In the genomic region with DNA sequence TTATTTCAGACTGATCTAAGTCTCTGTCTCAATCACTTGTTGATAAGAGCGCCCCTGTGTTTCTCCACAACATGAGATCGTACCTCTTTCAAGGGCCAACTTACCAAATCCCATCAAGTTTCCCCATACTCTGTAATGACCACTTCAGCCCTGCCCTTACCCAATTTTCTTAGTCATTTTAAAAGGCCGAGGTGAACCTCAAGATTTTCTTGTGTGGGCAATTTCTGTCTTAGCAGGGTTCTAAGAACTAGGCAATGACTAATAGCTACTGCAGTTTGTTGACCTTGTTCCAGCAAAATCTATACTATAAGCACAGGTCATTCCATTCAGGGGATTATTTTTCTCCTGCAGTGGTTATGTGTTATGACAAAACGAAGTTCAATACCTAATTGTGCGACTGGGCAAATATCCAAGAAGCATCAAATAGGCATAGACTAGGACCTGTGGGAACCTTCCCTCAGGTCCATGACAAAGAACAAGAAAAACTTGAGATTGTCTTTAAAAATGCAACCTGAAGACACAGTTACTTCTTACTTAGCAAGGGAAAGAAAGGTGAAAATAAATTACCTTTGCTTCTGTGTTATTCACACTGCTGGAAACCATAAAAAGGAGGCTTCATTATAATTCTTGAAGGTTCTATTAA, we compare ENCODE assay signal across 11 cellular contexts. TPM values are rescaled to one million over a fixed set of nuclear protein-coding genes. Genes with fewer than 3 reads are reported as not detected.
A peak's percentile ranks its signal among the peaks of the same experiment; 100 is the strongest.
DNase-seq lines count a peak whose midpoint lies in the region; ATAC-seq, FAIRE-seq and TF ChIP-seq lines count a peak whose summit lies in the region.
"Had no signal": no experiment of that assay in that cellular context is flagged by ENCODE, and none has a peak within 500 bp of the region (broad histone marks: within the 10 kb centered on the region; RNA-seq: fewer than 3 reads in every experiment).

No MANE protein-coding gene starts in this region.

- H3K27me3 Mint-ChIP-seq in central memory CD8-positive, alpha-beta T cell: no peaks in the 10 kb centered on the region

- H3K27ac Mint-ChIP-seq in central memory CD8-positive, alpha-beta T cell (ENCODE audit: low read depth): peak overlapping the region; percentile 36

- no peaks in the 10 kb centered on the region for H3K9me2 ChIP-seq in Karpas-422 (replicated peaks; ENCODE audit: insufficient read depth, low read length)

- FAIRE-seq in urothelium cell line (lab: Jason Lieb, UNC): peak; percentile 69

- H3K27me3 ChIP-seq in Karpas-422 (ENCODE audit: low read length) (0 out of 2 replicates have a peak, but pooled peaks cover 2% of the 10 kb centered on the region), esophagus muscularis mucosa (no peaks in the 10 kb centered on the region)
- H3K27me3 ChIP-seq: esophagus squamous epithelium, sigmoid colon had no signal

- H3K9me3 Mint-ChIP-seq in central memory CD8-positive, alpha-beta T cell: peaks cover 9% of the 10 kb centered on the region

- H2AFZ ChIP-seq in Karpas-422 (ENCODE audit: low read length): no peak overlapping the region

- intact Hi-C loops in esophagus muscularis mucosa (cut with DNase I): no loop called here

- no peaks in the 10 kb centered on the region for H3K9me3 ChIP-seq in Karpas-422 (ENCODE audit: low read length)
- H3K9me3 ChIP-seq in esophagus muscularis mucosa: peaks cover 0 to 13% (median 2%) of the 10 kb centered on the region in 4 donors
- H3K9me3 ChIP-seq: esophagus squamous epithelium, sigmoid colon had no signal

- H3K4me3 Mint-ChIP-seq in central memory CD8-positive, alpha-beta T cell: peak overlapping the region; percentile 64

- H3K4me1 ChIP-seq in Karpas-422 (ENCODE audit: low read length): no peaks in the 10 kb centered on the region; the same call in 1 of the 2 replicates
- H3K4me1 ChIP-seq in esophagus muscularis mucosa: peaks cover 0 to 3% (median 0%) of the 10 kb centered on the region in 4 donors

- no peaks in the 10 kb centered on the region for H3K79me2 ChIP-seq in Karpas-422 (ENCODE audit: low read length)

- H3K9ac ChIP-seq in Karpas-422 (ENCODE audit: low read length): no peak overlapping the region

- H3K36me3 Mint-ChIP-seq in central memory CD8-positive, alpha-beta T cell (ENCODE audit: insufficient read depth): no peaks in the 10 kb centered on the region

- TF ChIP-seq POLR2A in esophagus muscularis mucosa (IDR thresholded peaks at IDR 0.05; ENCODE audit: low read depth): no peak

- no peaks in the 10 kb centered on the region for H4K20me1 ChIP-seq in Karpas-422 (ENCODE audit: insufficient read depth, low read depth, low read length)

- H3K4me3 ChIP-seq in Karpas-422 (ENCODE audit: low read length): no peak overlapping the region
- no peak overlapping the region for H3K4me3 ChIP-seq in esophagus muscularis mucosa
- H3K4me3 ChIP-seq: sigmoid colon had no signal

- DNase-seq in stimulated activated CD4-positive, alpha-beta T cell treated with anti-CD3 and anti-CD28 coated beads, Interleukin-4, amount 100 ng/mL, for 24 hours: peak; percentile 11
- no peak for DNase-seq in stimulated activated CD4-positive, alpha-beta T cell treated with anti-CD3 and anti-CD28 coated beads, Interleukin-4, amount 100 ng/mL, for 4 hours
- DNase-seq in Karpas-422: no peak
- no peak for DNase-seq in central memory CD8-positive, alpha-beta T cell (ENCODE audit: low spot score in 2 of 2)
- no peak for DNase-seq in urothelium cell line (ENCODE audit: low spot score)
- no peak for DNase-seq in Ammon's horn (ENCODE audit: low spot score)
- DNase-seq in esophagus muscularis mucosa (ENCODE audit: extremely low spot score): no peak
- DNase-seq in NCI-H2107 (lab: John Stamatoyannopoulos, UW): no peak
- DNase-seq: DND-41, esophagus squamous epithelium, sigmoid colon had no signal

- H3K4me1 Mint-ChIP-seq in central memory CD8-positive, alpha-beta T cell: peaks cover 9% of the 10 kb centered on the region

- H3K27ac ChIP-seq in Karpas-422 (ENCODE audit: low read length): no peak overlapping the region
- no peak overlapping the region for H3K27ac ChIP-seq in esophagus muscularis mucosa (replicated peaks in 1 of 4)
- H3K27ac ChIP-seq: esophagus squamous epithelium, sigmoid colon had no signal

- H3K36me3 ChIP-seq in Karpas-422 (ENCODE audit: insufficient read depth, low read length) (no peaks in the 10 kb centered on the region), esophagus muscularis mucosa (no peaks in the 10 kb centered on the region)
- H3K36me3 ChIP-seq: esophagus squamous epithelium, sigmoid colon had no signal

- TF ChIP-seq CTCF in esophagus muscularis mucosa (IDR thresholded peaks at IDR 0.05): no peak

- no peak for ATAC-seq in central memory CD8-positive, alpha-beta T cell (replicated peaks; ENCODE audit: extremely low read depth, poor library complexity, severe bottlenecking)

- no peak for TF ChIP-seq EP300 in esophagus muscularis mucosa (IDR thresholded peaks at IDR 0.05)

- whole genome bisulfite sequencing in esophagus muscularis mucosa: 78% methylated on average over 5 of the region's 5 CpGs

- peak overlapping the region; percentile 34 for H3K4me2 ChIP-seq in Karpas-422 (ENCODE audit: low read depth, low read length, poor library complexity, severe bottlenecking)

RNA-seq across cellular contexts. Expression of gene SIPA1L1, which starts 53.2 kb away (rescaled TPM):
- total RNA-seq in Karpas-422 (2014; rRNA removed; shearing (Covaris generic); ENCODE audit: low replicate concordance): 3.9 and 7.8 TPM in 2 replicates
- total RNA-seq in esophagus muscularis mucosa: 10 to 100 TPM; 35.3 to 45.3 (median 40.4) TPM
